8 cellular contexts compared by ENCODE assay signal in genomic region chr3:103440539-103441113, GRCh38.
DNase-seq lines count a peak whose midpoint lies in the region; ATAC-seq and TF ChIP-seq lines count a peak whose summit lies in the region.
"Had no signal": no experiment of that assay in that cellular context is flagged by ENCODE, and none has a peak within 500 bp of the region (broad histone marks: within the 10 kb centered on the region; RNA-seq: fewer than 3 reads in every experiment).

No MANE protein-coding gene starts in this region.

- no peaks in the 10 kb centered on the region for H4K20me1 ChIP-seq in PC-9 (ENCODE audit: insufficient read depth)

- no peak overlapping the region for H3K4me2 ChIP-seq in PC-9

- BruUV-seq in PC-9 (replicated peaks; lab: Mats Ljungman, UMichigan), result no TSS peak

- H3K4me3 Mint-ChIP-seq in progenitor cell of endocrine pancreas (ENCODE audit: low read depth), result no peak overlapping the region
- H3K4me3 Mint-ChIP-seq: IgD-negative memory B cell had no signal

- no peak for DNase-seq in PC-9
- DNase-seq in progenitor cell of endocrine pancreas (ENCODE audit: low spot score, unreplicated experiment), result no peak
- no peak for DNase-seq in NCI-H128 (lab: John Stamatoyannopoulos, UW; ENCODE audit: unreplicated experiment)

- H3K27ac Mint-ChIP-seq in progenitor cell of endocrine pancreas, result no peak overlapping the region
- H3K27ac Mint-ChIP-seq: IgD-negative memory B cell had no signal

- H2AFZ ChIP-seq in PC-9, result no peak overlapping the region

- H3F3A ChIP-seq in PC-9 (ENCODE audit: insufficient read depth, low read depth), result no peaks in the 10 kb centered on the region

- CTCF ChIA-PET in PC-9 (lab: Charles Lee), result no interaction called here

- no peak overlapping the region for H3K4me3 ChIP-seq in PC-9

- POLR2A ChIA-PET in PC-9 (lab: Charles Lee; ENCODE audit: unreplicated experiment), result no interaction called here

- TF ChIP-seq CTCF in PC-9 (conservative IDR thresholded peaks at IDR 0.05) (peak; percentile 72), progenitor cell of endocrine pancreas (IDR thresholded peaks at IDR 0.05; ENCODE audit: unreplicated experiment) (peak; percentile 49)

- no peaks in the 10 kb centered on the region for H3K4me1 ChIP-seq in PC-9 (replicated peaks; ENCODE audit: insufficient read depth)

- H3K4me1 Mint-ChIP-seq in progenitor cell of endocrine pancreas (ENCODE audit: low read depth), result no peaks in the 10 kb centered on the region
- H3K4me1 Mint-ChIP-seq: IgD-negative memory B cell had no signal

- H3K27me3 Mint-ChIP-seq in progenitor cell of endocrine pancreas, result no peaks in the 10 kb centered on the region
- H3K27me3 Mint-ChIP-seq: IgD-negative memory B cell had no signal

- no peak overlapping the region for H3K27ac ChIP-seq in PC-9

- H3K36me3 ChIP-seq in PC-9 (ENCODE audit: low read depth), result no peaks in the 10 kb centered on the region

- intact Hi-C loops in PC-9 (cut with micrococcal nuclease; ENCODE audit: unreplicated experiment), result no loop called here

- H3K79me2 ChIP-seq in PC-9 (ENCODE audit: low read depth), result no peaks in the 10 kb centered on the region

- no peaks in the 10 kb centered on the region for H3K9me3 ChIP-seq in PC-9 (ENCODE audit: insufficient read depth, low read depth)

- ATAC-seq in GM19043 (IDR thresholded peaks at IDR 0.05; ENCODE audit: low read depth, unreplicated experiment) (peak; percentile 72), HG02973 (IDR thresholded peaks at IDR 0.05; ENCODE audit: unreplicated experiment) (peak; percentile 73), GM21825 (IDR thresholded peaks at IDR 0.05; ENCODE audit: unreplicated experiment) (no peak), GM19023 (IDR thresholded peaks at IDR 0.05; ENCODE audit: unreplicated experiment) (no peak)

- H3K27me3 ChIP-seq in PC-9 (ENCODE audit: insufficient read depth, low read depth), result no peaks in the 10 kb centered on the region

- no peaks in the 10 kb centered on the region for H3K9me2 ChIP-seq in PC-9 (ENCODE audit: insufficient read depth)

- no peaks in the 10 kb centered on the region for H3K36me3 Mint-ChIP-seq in progenitor cell of endocrine pancreas (ENCODE audit: insufficient read depth)
- H3K36me3 Mint-ChIP-seq: IgD-negative memory B cell had no signal

- H3K9me3 Mint-ChIP-seq in progenitor cell of endocrine pancreas (ENCODE audit: low read depth), result peaks cover 16% of the 10 kb centered on the region

Comparison
In these comparisons a context has a peak if more than half of its experiments do, and no peak if none do; other contexts are left out.
1. ATAC-seq: peak in GM19043 (single experiment) and HG02973 (single experiment); none in GM21825 (single experiment) and GM19023 (single experiment).